In genomic region chr15:20582726-20583115, GRCh38 we compare ENCODE assay signal across 23 cellular contexts. TPM values are rescaled to one million over a fixed set of nuclear protein-coding genes. Genes with fewer than 3 reads are reported as not detected.
"Had no signal": no experiment of that assay in that cellular context is flagged by ENCODE, and none has a peak within 500 bp of the region (broad histone marks: within the 10 kb centered on the region; RNA-seq: fewer than 3 reads in every experiment).

No MANE protein-coding gene starts in this region.

RNA-seq across cellular contexts. Expression of gene GOLGA6L6, which starts 41.1 kb away (rescaled TPM):
- total RNA-seq: activated CD4-positive, alpha-beta memory T cell treated with anti-CD3 and anti-CD28 coated beads for 36 hours; activated CD4-positive, alpha-beta T cell treated with anti-CD3 and anti-CD28 coated beads for 36 hours; activated CD4-positive, alpha-beta T cell treated with anti-CD3 and anti-CD28 coated beads, Interleukin-2, amount 10 ng/mL, durations not matched to agents 24 days and 14 days; activated CD8-positive, alpha-beta memory T cell treated with anti-CD3 and anti-CD28 coated beads for 36 hours; activated CD8-positive, alpha-beta memory T cell treated with anti-CD3 and anti-CD28 coated beads, Interleukin-2, amount 10 ng/mL, durations not matched to agents 7 days and 5 days; activated CD8-positive, alpha-beta T cell treated with anti-CD3 and anti-CD28 coated beads, Interleukin-2, amount 10 ng/mL, durations not matched to agents 7 days and 5 days; activated naive CD4-positive, alpha-beta T cell treated with anti-CD3 and anti-CD28 coated beads for 36 hours; activated naive CD8-positive, alpha-beta T cell treated with anti-CD3 and anti-CD28 coated beads for 36 hours; activated T-helper 1 cell treated with anti-CD3 and anti-CD28 coated beads, Interleukin-12 subunit alpha, Interleukin-12 subunit beta, Interleukin-2, Interleukin-4 antibody, amounts not matched to agents 30 ng/mL and 10 ng/mL and 1 ng/mL, durations not matched to agents 14 hours and 24 hours and 36 hours; activated T-helper 2 cell treated with anti-CD3 and anti-CD28 coated beads, Interferon-gamma antibody, Interleukin-2, Interleukin-4, amounts not matched to agents 10 μg/mL and 5 μg/mL and 100 μg/mL, durations not matched to agents 14 hours and 24 hours and 36 hours; adrenal gland; aorta; body of pancreas; colonic mucosa; dermis microvascular lymphatic vessel endothelial cell; endothelial cell of umbilical vein; esophagus squamous epithelium; fibroblast of lung; fibroblast of villous mesenchyme; gastroesophageal sphincter; glomerular endothelial cell; T-helper 1 cell treated with Interleukin-12 subunit alpha and Interleukin-12 subunit beta and Interleukin-4 antibody, amounts not matched to agents 30 ng/mL and 1 ng/mL, for 36 hours had no signal
- polyA plus RNA-seq: adrenal gland, aorta, endothelial cell of umbilical vein, esophagus, fibroblast of lung had no signal
